8 cellular contexts compared by ENCODE assay signal in genomic region chr4:86594559-86595425, GRCh38. TPM values are rescaled to one million over a fixed set of nuclear protein-coding genes. Genes with fewer than 3 reads are reported as not detected.
DNase-seq lines count a peak whose midpoint lies in the region; ATAC-seq and TF ChIP-seq lines count a peak whose summit lies in the region.

No MANE protein-coding gene starts in this region.

- peak overlapping the region; percentile 53 to 89 for H3K4me3 ChIP-seq in aorta (ENCODE audit: low read length in 2 of 2)

- intact Hi-C loops in activated naive CD4-positive, alpha-beta T cell treated with anti-CD3 and anti-CD28 coated beads for 36 hours (cut with micrococcal nuclease) = loop anchor here (2.0 to 5.0 kb wide), 2 partner anchors 97 to 298 kb away; partner anchors contain the start of gene C4orf36
- intact Hi-C loops in natural killer cell (cut with micrococcal nuclease) (no loop called here), aorta (cut with DNase I) (loop anchor here (5.0 to 10.0 kb wide), 2 partner anchors 298 to 300 kb away; partner anchors contain the start of gene C4orf36 (in 2 of the 2))

- no peak overlapping the region for H3K27ac Mint-ChIP-seq in activated naive CD4-positive, alpha-beta T cell treated with anti-CD3 and anti-CD28 coated beads for 36 hours
- no peak overlapping the region for H3K27ac Mint-ChIP-seq in natural killer cell

- H3K27me3 Mint-ChIP-seq in activated naive CD4-positive, alpha-beta T cell treated with anti-CD3 and anti-CD28 coated beads for 36 hours (ENCODE audit: low read depth) = peaks cover 48% of the 10 kb centered on the region
- H3K27me3 Mint-ChIP-seq in natural killer cell (ENCODE audit: low read depth in 2 of 2) = peaks cover 14 to 28% of the 10 kb centered on the region in 2 donors

- no peaks in the 10 kb centered on the region for H3K36me3 ChIP-seq in aorta (ENCODE audit: control insufficient read depth in 1 of 2, insufficient read depth in 2 of 2, low read length in 1 of 2)

- no peaks in the 10 kb centered on the region for H3K36me3 Mint-ChIP-seq in activated naive CD4-positive, alpha-beta T cell treated with anti-CD3 and anti-CD28 coated beads for 36 hours (ENCODE audit: low read depth)
- no peaks in the 10 kb centered on the region for H3K36me3 Mint-ChIP-seq in natural killer cell

- H3K9me3 Mint-ChIP-seq in activated naive CD4-positive, alpha-beta T cell treated with anti-CD3 and anti-CD28 coated beads for 36 hours = no peaks in the 10 kb centered on the region
- H3K9me3 Mint-ChIP-seq in natural killer cell = no peaks in the 10 kb centered on the region

- H3K4me1 ChIP-seq in aorta (ENCODE audit: control insufficient read depth in 1 of 2, insufficient read depth in 2 of 2, low read length in 2 of 2) = peaks cover 0 to 3% of the 10 kb centered on the region in 2 donors

- peak overlapping the region in 1 of 2 donors; percentile 62 for H3K27ac ChIP-seq in aorta (ENCODE audit: low read depth in 1 of 2, low read length in 2 of 2)

- H3K9me3 ChIP-seq in aorta (ENCODE audit: control insufficient read depth, low read length) = no peaks in the 10 kb centered on the region

- DNase-seq in activated naive CD4-positive, alpha-beta T cell treated with anti-CD3 and anti-CD28 coated beads for 36 hours = peak; percentile 7
- no peak for DNase-seq in activated naive CD4-positive, alpha-beta T cell treated with anti-CD3 and anti-CD28 coated beads, Interleukin-2, amount 50 U/mL, for 16 hours
- DNase-seq in NCI-H2227 treated with DMSO at 0.1 percent for 48 hours (lab: John Stamatoyannopoulos, UW) (peak; percentile 32), fibroblast of the conjunctiva (ENCODE audit: low read depth) (peak; percentile 88), natural killer cell (no peak), aorta (peak in 1 of 2 donors; percentile 59)
- peak; percentile 30 to 32 for DNase-seq in activated T-cell treated with anti-CD3 and anti-CD28 coated beads, Interleukin-2, amount 50 U/mL, for 48 hours

- no peaks in the 10 kb centered on the region for H3K27me3 ChIP-seq in aorta (ENCODE audit: control insufficient read depth in 1 of 2, insufficient read depth in 2 of 2, low read length in 1 of 2)

- peaks cover 14% of the 10 kb centered on the region for H3K4me1 Mint-ChIP-seq in activated naive CD4-positive, alpha-beta T cell treated with anti-CD3 and anti-CD28 coated beads for 36 hours (ENCODE audit: low read depth)
- peaks cover 10 to 16% of the 10 kb centered on the region in 2 donors for H3K4me1 Mint-ChIP-seq in natural killer cell

- TF ChIP-seq CTCF in natural killer cell (IDR thresholded peaks at IDR 0.05) = no peak

- peak overlapping the region; percentile 69 for H3K4me3 Mint-ChIP-seq in activated naive CD4-positive, alpha-beta T cell treated with anti-CD3 and anti-CD28 coated beads for 36 hours
- peak overlapping the region; percentile 81 for H3K4me3 Mint-ChIP-seq in natural killer cell

- ATAC-seq in HG02610 (IDR thresholded peaks at IDR 0.05; ENCODE audit: unreplicated experiment) (peak; percentile 18), natural killer cell (peak; percentile 29 to 51 (median 36)), aorta (ENCODE audit: low FRiP score) (peak; percentile 58)

- WGBS in aorta, 2 donors = 0% methylated on average over 34 to 47 of the region's 47 CpGs

- CTCF ChIA-PET in activated naive CD4-positive, alpha-beta T cell treated with anti-CD3 and anti-CD28 coated beads for 36 hours (lab: Charles Lee) = interaction anchor here (1.2 kb wide), 1 partner anchor 96 kb away, joined by 5 read pairs; no protein-coding TSS in a partner anchor

RNA-seq across cellular contexts. Expression of gene PTPN13, which starts 0.7 kb away (rescaled TPM):
- under 1 TPM in 1 of 2 experiments, not detected in 1; 0.17 TPM for total RNA-seq in activated naive CD4-positive, alpha-beta T cell treated with anti-CD3 and anti-CD28 coated beads for 36 hours
- total RNA-seq in natural killer cell (1 to 10 TPM in 1 of 3 donors, under 1 TPM in 2; 0.20 to 2.4 (median 0.40) TPM), aorta (10 to 100 TPM; 12.7 to 30.1 TPM)
- 10 to 100 TPM in 1 of 2 donors, 1 to 10 TPM in 1; 1.4 to 10.2 TPM for polyA plus RNA-seq in aorta

Comparison
In these comparisons a context has a peak if more than half of its experiments do, and no peak if none do; other contexts are left out.
1. DNase-seq: peak in activated naive CD4-positive, alpha-beta T cell treated with anti-CD3 and anti-CD28 coated beads for 36 hours (single experiment), NCI-H2227 treated with DMSO at 0.1 percent for 48 hours (single experiment), activated T-cell treated with anti-CD3 and anti-CD28 coated beads, Interleukin-2, amount 50 U/mL, for 48 hours (2 of 2) and fibroblast of the conjunctiva (single experiment); none in activated naive CD4-positive, alpha-beta T cell treated with anti-CD3 and anti-CD28 coated beads, Interleukin-2, amount 50 U/mL, for 16 hours (single experiment) and natural killer cell (single experiment).
2. Peak in every context shown above with its lines, with median percentiles within 50 percentile points of each other: ATAC-seq.